Comparison of ENCODE assay signal across 8 cellular contexts in the genomic region with DNA sequence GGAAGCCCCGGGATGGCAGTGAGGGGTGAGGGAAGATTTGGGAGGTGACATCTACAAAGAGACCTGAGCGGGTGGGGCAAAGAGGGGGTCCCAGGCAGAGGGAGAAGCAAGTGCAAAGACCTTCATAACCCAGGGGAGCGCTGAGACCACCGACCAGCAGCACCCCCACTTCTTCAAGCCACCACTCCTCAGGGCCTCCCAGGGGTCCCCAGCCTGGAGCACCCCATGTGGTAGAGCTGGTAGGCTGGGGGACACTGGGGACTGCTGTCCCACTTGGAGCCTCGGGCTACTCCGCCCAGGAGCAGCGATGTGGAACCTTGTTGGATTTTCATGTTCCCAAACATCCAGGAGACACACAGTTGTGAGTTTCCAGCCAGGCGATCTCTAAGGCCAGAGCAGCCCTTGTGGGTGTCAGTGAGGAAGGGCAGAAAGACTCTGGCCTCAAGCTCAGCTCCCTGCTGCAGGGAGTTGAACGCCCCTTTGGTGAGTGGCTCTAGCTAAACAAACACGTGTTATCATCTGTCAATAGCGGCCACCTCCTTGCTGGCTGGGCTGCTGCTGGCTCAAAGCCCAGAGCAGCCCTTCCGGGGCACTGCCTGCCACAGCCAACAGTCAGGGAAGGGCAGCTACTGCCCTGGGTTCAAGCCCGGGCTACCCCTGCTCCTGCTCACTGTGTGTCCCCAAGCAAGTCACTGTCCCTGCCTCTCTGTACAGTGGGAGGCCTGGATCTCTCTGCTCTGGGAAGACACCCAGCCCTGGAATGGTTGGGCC. TPM values are rescaled to one million over a fixed set of nuclear protein-coding genes. Genes with fewer than 3 reads are reported as not detected.
A peak's percentile ranks its signal among the peaks of the same experiment; 100 is the strongest.
DNase-seq lines count a peak whose midpoint lies in the region; ATAC-seq and TF ChIP-seq lines count a peak whose summit lies in the region.

No MANE protein-coding gene starts in this region.

- no peaks in the 10 kb centered on the region for H3K27me3 ChIP-seq in neutrophil

- H3K36me3 ChIP-seq in neutrophil = no peaks in the 10 kb centered on the region

- peaks cover 10 to 56% of the 10 kb centered on the region in 2 experiments for H3K4me1 ChIP-seq in neutrophil (ENCODE audit: control insufficient read depth in 1 of 2, insufficient read depth in 1 of 2, low read depth in 1 of 2, low read length in 1 of 2)

- H3K9me3 ChIP-seq in neutrophil = no peaks in the 10 kb centered on the region

- H3K27me3 Mint-ChIP-seq in chondrocyte (ENCODE audit: low read depth) = no peaks in the 10 kb centered on the region
- peaks cover 0 to 4% of the 10 kb centered on the region in 2 donors for H3K27me3 Mint-ChIP-seq in natural killer cell treated with Interleukin-12 subunit alpha and Interleukin-12 subunit beta and Interleukin-15 and Interleukin-18, amount 100 ng/mL, for 72 hours

- no peak for TF ChIP-seq CTCF in neutrophil (IDR thresholded peaks at IDR 0.05)
- TF ChIP-seq CTCF in chondrocyte (IDR thresholded peaks at IDR 0.05) = no peak

- H3K27ac Mint-ChIP-seq in chondrocyte (ENCODE audit: unreplicated experiment) = no peak overlapping the region
- no peak overlapping the region for H3K27ac Mint-ChIP-seq in natural killer cell treated with Interleukin-12 subunit alpha and Interleukin-12 subunit beta and Interleukin-15 and Interleukin-18, amount 100 ng/mL, for 72 hours

- H3K4me1 Mint-ChIP-seq in chondrocyte (ENCODE audit: low read depth) = peaks cover 4% of the 10 kb centered on the region
- peaks cover 3 to 10% of the 10 kb centered on the region in 2 donors for H3K4me1 Mint-ChIP-seq in natural killer cell treated with Interleukin-12 subunit alpha and Interleukin-12 subunit beta and Interleukin-15 and Interleukin-18, amount 100 ng/mL, for 72 hours (ENCODE audit: low read depth in 2 of 2)

- H3K9me3 Mint-ChIP-seq in chondrocyte (ENCODE audit: low read depth) = no peaks in the 10 kb centered on the region
- no peaks in the 10 kb centered on the region for H3K9me3 Mint-ChIP-seq in natural killer cell treated with Interleukin-12 subunit alpha and Interleukin-12 subunit beta and Interleukin-15 and Interleukin-18, amount 100 ng/mL, for 72 hours

- ATAC-seq in natural killer cell treated with Interleukin-12 subunit alpha and Interleukin-12 subunit beta and Interleukin-15 and Interleukin-18, amount 100 ng/mL, for 72 hours = no peak
- no peak for ATAC-seq in GM18873 (IDR thresholded peaks at IDR 0.05; ENCODE audit: low FRiP score, unreplicated experiment)

- DNase-seq in EH (ENCODE audit: low read depth) (peak; percentile 59), NCI-H2196 (lab: John Stamatoyannopoulos, UW; ENCODE audit: unreplicated experiment) (peak; percentile 91), dermis blood vessel endothelial cell (peak; percentile 55), chondrocyte (ENCODE audit: low spot score) (no peak)
- DNase-seq in stimulated activated CD4-positive, alpha-beta T cell treated with anti-CD3 and anti-CD28 coated beads, Interleukin-4, amount 100 ng/mL, for 24 hours = no peak
- DNase-seq in natural killer cell treated with Interleukin-12 subunit alpha and Interleukin-12 subunit beta and Interleukin-15 and Interleukin-18, amount 100 ng/mL, for 72 hours (ENCODE audit: low spot score) = no peak

- no peaks in the 10 kb centered on the region for H3K36me3 Mint-ChIP-seq in chondrocyte (ENCODE audit: low read depth)
- no peaks in the 10 kb centered on the region for H3K36me3 Mint-ChIP-seq in natural killer cell treated with Interleukin-12 subunit alpha and Interleukin-12 subunit beta and Interleukin-15 and Interleukin-18, amount 100 ng/mL, for 72 hours

- peak overlapping the region; percentile 11 for H3K27ac ChIP-seq in neutrophil

- H3K4me3 Mint-ChIP-seq in chondrocyte (ENCODE audit: unreplicated experiment) = no peak overlapping the region
- no peak overlapping the region for H3K4me3 Mint-ChIP-seq in natural killer cell treated with Interleukin-12 subunit alpha and Interleukin-12 subunit beta and Interleukin-15 and Interleukin-18, amount 100 ng/mL, for 72 hours

- no peak overlapping the region for H3K4me3 ChIP-seq in neutrophil (ENCODE audit: low read depth in 1 of 2, low read length in 1 of 2)

RNA-seq across cellular contexts. Expression of gene CHKA, which starts 25.7 kb away (rescaled TPM):
- 32.8 and 38.4 TPM in 2 replicates for total RNA-seq in dermis blood vessel endothelial cell
- total RNA-seq in chondrocyte = 17.7 to 21.8 TPM (median 21.0 TPM) in 3 replicates
- 10 to 100 TPM; 10.6 to 34.9 TPM for total RNA-seq in natural killer cell treated with Interleukin-12 subunit alpha and Interleukin-12 subunit beta and Interleukin-15 and Interleukin-18, amount 100 ng/mL, for 72 hours

Comparison
In these comparisons a context has a peak if more than half of its experiments do, and no peak if none do; other contexts are left out.
1. DNase-seq: peak in EH (single experiment), NCI-H2196 (single experiment) and dermis blood vessel endothelial cell (single experiment); none in chondrocyte (single experiment), stimulated activated CD4-positive, alpha-beta T cell treated with anti-CD3 and anti-CD28 coated beads, Interleukin-4, amount 100 ng/mL, for 24 hours (single experiment) and natural killer cell treated with Interleukin-12 subunit alpha and Interleukin-12 subunit beta and Interleukin-15 and Interleukin-18, amount 100 ng/mL, for 72 hours (single experiment).